18 cellular contexts compared by ENCODE assay signal in genomic region chr20:31633339-31633914, GRCh38. TPM values are rescaled to one million over a fixed set of nuclear protein-coding genes. Genes with fewer than 3 reads are reported as not detected.
DNase-seq lines count a peak whose midpoint lies in the region; ATAC-seq and TF ChIP-seq lines count a peak whose summit lies in the region.
"Had no signal": no experiment of that assay in that cellular context is flagged by ENCODE, and none has a peak within 500 bp of the region (broad histone marks: within the 10 kb centered on the region; RNA-seq: fewer than 3 reads in every experiment).

No MANE protein-coding gene starts in this region.

- H3K9me3 ChIP-seq in right atrium auricular region, result no peaks in the 10 kb centered on the region
- no peaks in the 10 kb centered on the region for H3K9me3 ChIP-seq in spleen

- ATAC-seq in Right ventricle myocardium inferior (peak; percentile 32), esophagus mucosa (peak; percentile 6), left ventricle myocardium superior (peak; percentile 63), GM19455 (IDR thresholded peaks at IDR 0.05; ENCODE audit: unreplicated experiment) (no peak), GM21515 (IDR thresholded peaks at IDR 0.05; ENCODE audit: unreplicated experiment) (no peak), HG02840 (IDR thresholded peaks at IDR 0.05; ENCODE audit: low FRiP score, unreplicated experiment) (no peak)

- H3K4me1 ChIP-seq in right atrium auricular region (peaks cover 0 to 7% of the 10 kb centered on the region in 2 donors), spleen (peaks cover 0 to 20% (median 3%) of the 10 kb centered on the region in 6 donors)

- no peaks in the 10 kb centered on the region for H3K36me3 ChIP-seq in right atrium auricular region
- H3K36me3 ChIP-seq in spleen, result no peaks in the 10 kb centered on the region

- DNase-seq in Right ventricle myocardium inferior (ENCODE audit: missing footprints), result no peak
- DNase-seq in right atrium auricular region (ENCODE audit: low spot score), result no peak
- DNase-seq in left ventricle myocardium superior, result peak; percentile 53
- DNase-seq in spleen, result peak; percentile 80
- DNase-seq: KG1, NCI-H1048, NCI-H2107, NCI-H526 treated with DMSO at 0.1 percent for 48 hours, SHP77 treated with DMSO at 0.1 percent for 48 hours had no signal

- H3K27ac ChIP-seq in right atrium auricular region (no peak overlapping the region), spleen (peak overlapping the region in 4 of 8 donors; percentile 6 to 69 (median 61))
- H3K27ac ChIP-seq: HL-60, PC-9 had no signal

- no peak overlapping the region for H3K4me3 ChIP-seq in right atrium auricular region
- H3K4me3 ChIP-seq in spleen, result no peak overlapping the region
- H3K4me3 ChIP-seq: PC-9 had no signal

- WGBS in spleen, 5 donors, result 66 to 85% (median 77%) methylated on average over 11 to 14 of the region's 14 CpGs

- TF ChIP-seq CTCF in right atrium auricular region (IDR thresholded peaks at IDR 0.05) (no peak), spleen (IDR thresholded peaks at IDR 0.05 in 8 of 11, conservative IDR thresholded peaks at IDR 0.05 in 3 of 11) (no peak)

- intact Hi-C loops in Right ventricle myocardium inferior (cut with DNase I), result no loop called here
- intact Hi-C loops in left ventricle myocardium superior (cut with micrococcal nuclease), result no loop called here
- intact Hi-C loops in spleen (cut with DNase I; ENCODE audit: low total_unique reads), result no loop called here

- H3K27me3 ChIP-seq in right atrium auricular region, result peaks cover 0 to 6% of the 10 kb centered on the region in 2 donors
- peaks cover 0 to 10% (median 0%) of the 10 kb centered on the region in 7 donors for H3K27me3 ChIP-seq in spleen (replicated peaks in 1 of 7)

- no peak for TF ChIP-seq POLR2A in spleen (IDR thresholded peaks at IDR 0.05)

RNA-seq across cellular contexts. Expression of gene COX4I2, which starts 4.3 kb away (rescaled TPM):
- total RNA-seq in Right ventricle myocardium inferior, result 7.1 TPM
- total RNA-seq in right atrium auricular region, result 1 to 10 TPM; 6.8 to 9.0 TPM
- total RNA-seq in esophagus mucosa, result 0.96 TPM
- total RNA-seq in left ventricle myocardium superior, result 10.1 TPM
- 1 to 10 TPM in 3 of 7 donors, not detected in 4; 1.1 to 1.5 (median 1.5) TPM for total RNA-seq in spleen
- 1 to 10 TPM; 1.9 to 4.6 (median 2.0) TPM for polyA plus RNA-seq in spleen
- total RNA-seq: A172, Calu3, M059J, PC-9 had no signal

RNA-seq across cellular contexts. Expression of gene ID1, which starts 28.3 kb away (rescaled TPM):
- total RNA-seq in Right ventricle myocardium inferior, result 98.9 TPM
- 100 to 1,000 TPM; 450 to 815 TPM for total RNA-seq in right atrium auricular region
- total RNA-seq in esophagus mucosa, result 299 TPM
- total RNA-seq in left ventricle myocardium superior, result 99.2 TPM
- total RNA-seq in spleen, result 100 to 1,000 TPM in 5 of 7 donors, 10 to 100 TPM in 2; 77.1 to 222 (median 124) TPM
- polyA plus RNA-seq in spleen, result 100 to 1,000 TPM in 2 of 3 donors, 10 to 100 TPM in 1; 47.6 to 131 (median 122) TPM

Comparison
In these comparisons a context has a peak if more than half of its experiments do, and no peak if none do; other contexts are left out.
1. DNase-seq: peak in left ventricle myocardium superior (single experiment) and spleen (single experiment); none in Right ventricle myocardium inferior (single experiment) and right atrium auricular region (single experiment).
2. ATAC-seq: peak in Right ventricle myocardium inferior (single experiment), esophagus mucosa (single experiment) and left ventricle myocardium superior (single experiment); none in GM19455 (single experiment), GM21515 (single experiment) and HG02840 (single experiment).